In the genomic region with DNA sequence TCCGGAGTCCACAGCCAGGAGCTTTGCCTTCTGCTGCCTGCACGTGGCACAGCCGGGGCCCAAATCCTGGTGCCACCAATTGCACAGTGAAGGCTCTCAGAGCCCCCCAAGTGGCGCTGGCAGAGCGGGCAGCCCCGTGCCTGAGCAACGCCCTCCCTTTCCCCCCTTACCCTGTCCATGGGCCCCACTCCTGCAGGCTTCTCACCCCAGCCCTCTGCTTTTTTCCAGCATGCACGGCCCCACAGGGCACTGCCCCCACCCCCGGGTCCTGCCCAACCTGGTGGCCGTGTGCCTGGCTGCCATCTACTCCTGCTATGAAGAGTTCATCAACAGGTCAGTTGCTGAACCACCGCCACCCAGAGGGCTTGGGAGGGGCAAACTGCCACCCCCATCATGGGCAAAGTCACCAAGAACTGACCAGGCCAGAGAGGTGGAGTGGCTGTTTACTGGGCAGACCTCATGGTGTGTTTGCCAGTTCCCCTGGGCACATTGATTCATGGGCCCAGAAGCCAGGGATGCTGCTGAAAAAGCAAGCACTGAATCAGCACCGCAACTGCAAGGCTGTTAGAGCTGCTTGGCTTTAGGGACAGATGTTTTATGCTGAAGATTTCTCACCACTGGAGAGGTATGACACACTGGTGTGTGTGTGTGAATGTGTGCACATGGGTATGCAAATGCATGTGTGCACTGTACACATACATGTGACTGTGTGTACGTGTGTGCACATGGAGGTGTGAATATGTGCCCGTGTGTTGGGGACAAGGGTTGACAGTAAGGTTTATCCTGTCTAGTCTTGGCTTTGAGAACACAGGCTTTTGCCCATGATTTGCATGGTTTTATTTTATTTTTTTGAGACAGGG, we compare ENCODE assay signal across 23 cellular contexts.
DNase-seq lines count a peak whose midpoint lies in the region; ATAC-seq lines count a peak whose summit lies in the region.
"Had no signal": no experiment of that assay in that cellular context is flagged by ENCODE, and none has a peak within 500 bp of the region (broad histone marks: within the 10 kb centered on the region; RNA-seq: fewer than 3 reads in every experiment).

No MANE protein-coding gene starts in this region.

- H3K4me1 Mint-ChIP-seq in stimulated activated effector memory CD8-positive, alpha-beta T cell treated with anti-CD3 and anti-CD28 coated beads, Interleukin-12 subunit alpha, Interleukin-12 subunit beta, amount 100 ng/mL, for 72 hours: peaks cover 21% of the 10 kb centered on the region
- H3K4me1 Mint-ChIP-seq: CD14-positive monocyte had no signal

- no peak for ATAC-seq in activated naive CD4-positive, alpha-beta T cell treated with anti-CD3 and anti-CD28 coated beads, Interleukin-2, amount 50 U/mL, for 72 hours
- ATAC-seq in left lobe of liver (peak; percentile 41), HG03439 (IDR thresholded peaks at IDR 0.05; ENCODE audit: unreplicated experiment) (no peak)
- ATAC-seq in stimulated activated effector memory CD8-positive, alpha-beta T cell treated with anti-CD3 and anti-CD28 coated beads, Interleukin-12 subunit alpha, Interleukin-12 subunit beta, amount 100 ng/mL, for 72 hours: no peak
- ATAC-seq: GM23338 had no signal

- DNase-seq in activated naive CD4-positive, alpha-beta T cell treated with anti-CD3 and anti-CD28 coated beads, Interleukin-2, amount 50 U/mL, for 72 hours (ENCODE audit: low spot score in 2 of 2): no peak
- DNase-seq in activated naive CD4-positive, alpha-beta T cell treated with Interleukin-2 at 50 U/mL for 16 hours: no peak
- DNase-seq in LHCN-M2 (ENCODE audit: low read depth) (peak; percentile 17), left lobe of liver (ENCODE audit: low spot score) (no peak), DMS79 (lab: John Stamatoyannopoulos, UW) (no peak), HK-2 (ENCODE audit: unreplicated experiment) (no peak)
- DNase-seq in stimulated activated effector memory CD8-positive, alpha-beta T cell treated with anti-CD3 and anti-CD28 coated beads, Interleukin-12 subunit alpha, Interleukin-12 subunit beta, amount 100 ng/mL, for 72 hours (ENCODE audit: low spot score in 2 of 2): no peak
- DNase-seq: BE2C; H9; HFFc6; Karpas-422; NCI-H1092 treated with DMSO at 0.1 percent for 48 hours; NCI-H1436 treated with DMSO at 0.1 percent for 48 hours; NCI-H187 treated with DMSO at 0.1 percent for 48 hours; NCI-H2107; NCI-H524 treated with DMSO at 0.1 percent for 48 hours; NCI-H82; NK-92 treated with Interleukin-12 subunit alpha and Interleukin-12 subunit beta, amount 100 ng/mL, for 24 hours; Right ventricle myocardium superior; RPMI8226 had no signal

- H3K9me3 Mint-ChIP-seq in activated naive CD4-positive, alpha-beta T cell treated with anti-CD3 and anti-CD28 coated beads, Interleukin-2, amount 50 U/mL, for 72 hours: no peaks in the 10 kb centered on the region
- peaks cover 3% of the 10 kb centered on the region for H3K9me3 Mint-ChIP-seq in stimulated activated effector memory CD8-positive, alpha-beta T cell treated with anti-CD3 and anti-CD28 coated beads, Interleukin-12 subunit alpha, Interleukin-12 subunit beta, amount 100 ng/mL, for 72 hours
- H3K9me3 Mint-ChIP-seq: CD14-positive monocyte, GM23338, H9, HFFc6 had no signal

- H3K27ac Mint-ChIP-seq in activated naive CD4-positive, alpha-beta T cell treated with anti-CD3 and anti-CD28 coated beads, Interleukin-2, amount 50 U/mL, for 72 hours: peak overlapping the region; percentile 46 to 82
- H3K27ac Mint-ChIP-seq in stimulated activated effector memory CD8-positive, alpha-beta T cell treated with anti-CD3 and anti-CD28 coated beads, Interleukin-12 subunit alpha, Interleukin-12 subunit beta, amount 100 ng/mL, for 72 hours: peak overlapping the region; percentile 56
- H3K27ac Mint-ChIP-seq: GM23338, HFFc6 had no signal

- H3K36me3 Mint-ChIP-seq in activated naive CD4-positive, alpha-beta T cell treated with anti-CD3 and anti-CD28 coated beads, Interleukin-2, amount 50 U/mL, for 72 hours: peaks cover 0 to 13% of the 10 kb centered on the region in 2 donors
- H3K36me3 Mint-ChIP-seq in stimulated activated effector memory CD8-positive, alpha-beta T cell treated with anti-CD3 and anti-CD28 coated beads, Interleukin-12 subunit alpha, Interleukin-12 subunit beta, amount 100 ng/mL, for 72 hours: peaks cover 51% of the 10 kb centered on the region

- no peak overlapping the region for H3K4me3 Mint-ChIP-seq in stimulated activated effector memory CD8-positive, alpha-beta T cell treated with anti-CD3 and anti-CD28 coated beads, Interleukin-12 subunit alpha, Interleukin-12 subunit beta, amount 100 ng/mL, for 72 hours
- H3K4me3 Mint-ChIP-seq: GM23338, H9, HFFc6 had no signal
